ENCODE assay signal across 13 cellular contexts in genomic region chr22:24728790-24729637, GRCh38. TPM values are rescaled to one million over a fixed set of nuclear protein-coding genes. Genes with fewer than 3 reads are reported as not detected.
DNase-seq lines count a peak whose midpoint lies in the region; TF ChIP-seq lines count a peak whose summit lies in the region.
"Had no signal": no experiment of that assay in that cellular context is flagged by ENCODE, and none has a peak within 500 bp of the region (broad histone marks: within the 10 kb centered on the region; RNA-seq: fewer than 3 reads in every experiment).

No MANE protein-coding gene starts in this region.

- H2AFZ ChIP-seq in mammary epithelial cell (ENCODE audit: low read depth, low read length): no peak overlapping the region
- H2AFZ ChIP-seq: parathyroid adenoma had no signal

- CTCF ChIA-PET in mammary epithelial cell (lab: Charles Lee; ENCODE audit: low non-redundant PET): no interaction called here

- no peak for TF ChIP-seq POLR2A in spleen (IDR thresholded peaks at IDR 0.05)

- no peaks in the 10 kb centered on the region for H3K36me3 ChIP-seq in brain microvascular endothelial cell (replicated peaks)
- H3K36me3 ChIP-seq in spleen: no peaks in the 10 kb centered on the region
- H3K36me3 ChIP-seq in mammary epithelial cell (ENCODE audit: insufficient read depth, low read length): no peaks in the 10 kb centered on the region
- no peaks in the 10 kb centered on the region for H3K36me3 ChIP-seq in MG63
- no peaks in the 10 kb centered on the region for H3K36me3 ChIP-seq in ascending aorta

- H3K27me3 ChIP-seq in brain microvascular endothelial cell (replicated peaks) (no peaks in the 10 kb centered on the region), spleen (replicated peaks in 1 of 7) (peaks cover 0 to 11% (median 0%) of the 10 kb centered on the region in 7 donors), mammary epithelial cell (ENCODE audit: insufficient read depth, low read length) (peaks cover 14% of the 10 kb centered on the region), MG63 (peaks cover 17% of the 10 kb centered on the region), ascending aorta (no peaks in the 10 kb centered on the region)

- in situ Hi-C loops in brain microvascular endothelial cell (cut with HindIII; ENCODE audit: low pct_ligation_motif_present, low sequenced_read_pairs) (no loop called here), mammary epithelial cell (cut with MboI; ENCODE audit: low sequenced_read_pairs in 2 of 2) (no loop called here)

- DNase-seq in Kasumi-1 (lab: John Stamatoyannopoulos, UW) (peak; percentile 67 to 74), brain microvascular endothelial cell (peak; percentile 70), iris pigment epithelial cell (ENCODE audit: low read depth) (peak; percentile 91), spleen (no peak), mammary epithelial cell (no peak), 8988T (no peak), MG63 (no peak), ascending aorta (ENCODE audit: low spot score in 2 of 2) (no peak)
- DNase-seq: activated CD4-positive, CD25-positive, alpha-beta regulatory T cell; activated naive CD4-positive, alpha-beta T cell treated with anti-CD3 and anti-CD28 coated beads, Interleukin-2, amount 10 ng/mL, durations not matched to agents 7 days and 5 days; NCI-H526 had no signal

- no peak overlapping the region for H3K9ac ChIP-seq in mammary epithelial cell (ENCODE audit: insufficient read depth, low read length)
- H3K9ac ChIP-seq: parathyroid adenoma had no signal

- H4K20me1 ChIP-seq in mammary epithelial cell (ENCODE audit: insufficient read depth, low read length): no peaks in the 10 kb centered on the region

- H3K4me1 ChIP-seq in spleen (peaks cover 0 to 13% (median 0%) of the 10 kb centered on the region in 6 donors), mammary epithelial cell (ENCODE audit: insufficient read depth, low read length) (peaks cover 7% of the 10 kb centered on the region), ascending aorta (peaks cover 0 to 9% of the 10 kb centered on the region in 2 donors)
- H3K4me1 ChIP-seq: parathyroid adenoma had no signal

- intact Hi-C loops in spleen (cut with DNase I; ENCODE audit: low total_unique reads): no loop called here
- intact Hi-C loops in mammary epithelial cell (cut with micrococcal nuclease): no loop called here
- intact Hi-C loops in ascending aorta (cut with DNase I): no loop called here

- H3K9me3 ChIP-seq in spleen (no peaks in the 10 kb centered on the region), mammary epithelial cell (replicated peaks; ENCODE audit: insufficient read depth, low read length) (no peaks in the 10 kb centered on the region), MG63 (no peaks in the 10 kb centered on the region), ascending aorta (no peaks in the 10 kb centered on the region)

- H3K4me3 ChIP-seq in brain microvascular endothelial cell (ENCODE audit: low read depth, low read length): no peak overlapping the region
- no peak overlapping the region for H3K4me3 ChIP-seq in spleen
- H3K4me3 ChIP-seq in mammary epithelial cell (replicated peaks in 1 of 3; ENCODE audit: insufficient read depth in 1 of 3, low read depth in 2 of 3, low read length in 3 of 3): no peak overlapping the region
- H3K4me3 ChIP-seq in MG63: no peak overlapping the region
- H3K4me3 ChIP-seq in ascending aorta: no peak overlapping the region

- H3K4me2 ChIP-seq in mammary epithelial cell (ENCODE audit: insufficient read depth, low read depth, low read length): no peak overlapping the region

- no peaks in the 10 kb centered on the region for H3K79me2 ChIP-seq in mammary epithelial cell (ENCODE audit: insufficient read depth, low read length)
- H3K79me2 ChIP-seq: parathyroid adenoma had no signal

- 29 to 42% (median 38%) methylated on average over 9 of the region's 9 CpGs for WGBS in spleen, 5 donors
- 83% methylated on average over 9 of the region's 9 CpGs for WGBS in mammary epithelial cell (ENCODE audit: low coverage, missing lambda C conversion rate)

- dilution Hi-C loops in mammary epithelial cell (cut with HindIII; ENCODE audit: low sequenced_read_pairs): no loop called here

- BruUV-seq in mammary epithelial cell (replicated peaks; lab: Mats Ljungman, UMichigan): no TSS peak

- H3K27ac ChIP-seq in brain microvascular endothelial cell (peak overlapping the region; percentile 5), spleen (peak overlapping the region in 6 of 8 donors; percentile 20 to 45 (median 36)), mammary epithelial cell (ENCODE audit: insufficient read depth, low read depth, low read length) (no peak overlapping the region), ascending aorta (no peak overlapping the region)
- H3K27ac ChIP-seq: parathyroid adenoma had no signal

- no peak for TF ChIP-seq CTCF in brain microvascular endothelial cell (IDR thresholded peaks at IDR 0.05; ENCODE audit: low read depth, low read length, missing control alignments)
- TF ChIP-seq CTCF in spleen (IDR thresholded peaks at IDR 0.05 in 8 of 11, conservative IDR thresholded peaks at IDR 0.05 in 3 of 11): no peak
- no peak for TF ChIP-seq CTCF in mammary epithelial cell (conservative IDR thresholded peaks at IDR 0.05 in 1 of 2, IDR thresholded peaks at IDR 0.05 in 1 of 2; ENCODE audit: extremely low read depth in 1 of 2, insufficient read depth in 1 of 2, low read depth in 1 of 2, low read length in 2 of 2)
- TF ChIP-seq CTCF in ascending aorta (IDR thresholded peaks at IDR 0.05): no peak

RNA-seq across cellular contexts. Expression of gene PIWIL3, which starts 45.5 kb away (rescaled TPM):
- total RNA-seq in spleen (not detected), mammary epithelial cell (not detected), ascending aorta (not detected)
- polyA plus RNA-seq in spleen (not detected), mammary epithelial cell (not detected)
- not detected for polyA minus RNA-seq in mammary epithelial cell
- total RNA-seq in MG63 (2014; rRNA removed; shearing (Covaris generic); ENCODE audit: low replicate concordance): not detected in 2 replicates
- total RNA-seq: frontal cortex had no signal

Comparison
In these comparisons a context has a peak if more than half of its experiments do, and no peak if none do; other contexts are left out.
1. DNase-seq: peak in Kasumi-1 (2 of 2), brain microvascular endothelial cell (single experiment) and iris pigment epithelial cell (single experiment); none in spleen (single experiment), mammary epithelial cell (single experiment), 8988T (single experiment), MG63 (single experiment) and ascending aorta (0 of 2).
2. H3K27ac ChIP-seq: peak in brain microvascular endothelial cell (single experiment) and spleen (6 of 8); none in mammary epithelial cell (single experiment) and ascending aorta (0 of 2).